Comparison of ENCODE assay signal across 1 cellular context in the genomic region with DNA sequence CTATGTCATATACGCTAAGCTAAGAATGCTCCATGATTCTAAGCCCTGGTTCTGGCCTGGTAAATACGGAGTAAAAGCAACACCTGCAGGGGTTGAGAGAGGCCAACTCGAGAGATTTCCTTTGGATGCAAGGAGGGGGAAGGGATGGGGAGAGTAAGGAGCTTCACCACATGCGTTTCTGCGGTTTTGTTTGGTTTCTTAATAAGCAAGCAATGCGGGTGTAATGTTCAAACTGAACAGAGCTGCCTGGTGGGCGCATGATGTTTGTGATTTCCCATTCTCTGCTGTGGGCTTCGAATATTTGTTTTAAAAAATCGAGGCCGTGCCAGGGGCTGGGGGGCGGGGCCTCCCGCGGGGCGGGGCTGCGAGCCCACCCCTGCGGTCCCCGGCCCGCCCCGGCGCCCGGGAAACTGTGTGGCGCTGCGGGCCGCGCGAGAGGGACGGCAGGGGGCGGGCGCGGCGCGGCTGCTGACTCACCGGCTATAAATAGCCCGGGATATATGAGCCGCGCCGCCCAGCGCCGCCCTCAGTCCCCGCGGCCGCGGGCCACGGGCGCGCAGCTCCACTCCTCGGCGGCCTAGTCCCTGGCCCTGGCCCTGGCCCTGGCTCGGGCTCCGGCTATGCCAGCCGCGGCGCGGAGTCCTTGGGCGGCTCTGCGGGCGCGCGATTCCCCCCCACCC.
TF ChIP-seq lines count a peak whose summit lies in the region.

No MANE protein-coding gene starts in this region.

TF ChIP-seq in GM12878, 131 proteins besides CTCF, POLR2A, EP300 and RAD21 (continued from another document):
- TF ChIP-seq RB1 (IDR thresholded peaks at IDR 0.05; ENCODE audit: borderline replicate concordance) (peak; percentile 59; the same call in 1 of the 2 replicates), GATAD2B (conservative IDR thresholded peaks at IDR 0.05; ENCODE audit: low read depth) (peak; percentile 75), POLR2AphosphoS2 (IDR thresholded peaks at IDR 0.05; ENCODE audit: low read depth, low read length) (peak; percentile 99), RFX5 (IDR thresholded peaks at IDR 0.05; ENCODE audit: low read depth, low read length) (no peak), SMARCA5 (IDR thresholded peaks at IDR 0.05) (peak; percentile 71), NFYA (IDR thresholded peaks at IDR 0.05; ENCODE audit: borderline replicate concordance, low read depth, low read length) (no peak), NFXL1 (IDR thresholded peaks at IDR 0.05; ENCODE audit: borderline replicate concordance) (0 out of 2 replicates have a peak, but pooled peaks have one; percentile 73), ZNF217 (IDR thresholded peaks at IDR 0.05) (no peak), ELK1 (IDR thresholded peaks at IDR 0.05; ENCODE audit: low read depth, low read length) (peak; percentile 45; the same call in 1 of the 2 replicates), SKIL (IDR thresholded peaks at IDR 0.05; ENCODE audit: low read depth, poor library complexity, severe bottlenecking) (no peak), ZNF384 (IDR thresholded peaks at IDR 0.05; ENCODE audit: borderline replicate concordance, low read depth, low read length) (no peak), IRF3 (IDR thresholded peaks at IDR 0.05) (no peak), HDAC2 (IDR thresholded peaks at IDR 0.05) (no peak), SREBF2 (IDR thresholded peaks at IDR 0.05; ENCODE audit: low read length) (no peak), ZNF687 (IDR thresholded peaks at IDR 0.05) (peak; percentile 99), MTA2 (IDR thresholded peaks at IDR 0.05; ENCODE audit: low read depth) (no peak)
- TF ChIP-seq, protein P1, sequence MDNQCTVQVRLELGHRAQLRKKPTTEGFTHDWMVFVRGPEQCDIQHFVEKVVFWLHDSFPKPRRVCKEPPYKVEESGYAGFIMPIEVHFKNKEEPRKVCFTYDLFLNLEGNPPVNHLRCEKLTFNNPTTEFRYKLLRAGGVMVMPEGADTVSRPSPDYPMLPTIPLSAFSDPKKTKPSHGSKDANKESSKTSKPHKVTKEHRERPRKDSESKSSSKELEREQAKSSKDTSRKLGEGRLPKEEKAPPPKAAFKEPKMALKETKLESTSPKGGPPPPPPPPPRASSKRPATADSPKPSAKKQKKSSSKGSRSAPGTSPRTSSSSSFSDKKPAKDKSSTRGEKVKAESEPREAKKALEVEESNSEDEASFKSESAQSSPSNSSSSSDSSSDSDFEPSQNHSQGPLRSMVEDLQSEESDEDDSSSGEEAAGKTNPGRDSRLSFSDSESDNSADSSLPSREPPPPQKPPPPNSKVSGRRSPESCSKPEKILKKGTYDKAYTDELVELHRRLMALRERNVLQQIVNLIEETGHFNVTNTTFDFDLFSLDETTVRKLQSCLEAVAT (IDR thresholded peaks at IDR 0.05) = no peak
- TF ChIP-seq, protein P2, sequence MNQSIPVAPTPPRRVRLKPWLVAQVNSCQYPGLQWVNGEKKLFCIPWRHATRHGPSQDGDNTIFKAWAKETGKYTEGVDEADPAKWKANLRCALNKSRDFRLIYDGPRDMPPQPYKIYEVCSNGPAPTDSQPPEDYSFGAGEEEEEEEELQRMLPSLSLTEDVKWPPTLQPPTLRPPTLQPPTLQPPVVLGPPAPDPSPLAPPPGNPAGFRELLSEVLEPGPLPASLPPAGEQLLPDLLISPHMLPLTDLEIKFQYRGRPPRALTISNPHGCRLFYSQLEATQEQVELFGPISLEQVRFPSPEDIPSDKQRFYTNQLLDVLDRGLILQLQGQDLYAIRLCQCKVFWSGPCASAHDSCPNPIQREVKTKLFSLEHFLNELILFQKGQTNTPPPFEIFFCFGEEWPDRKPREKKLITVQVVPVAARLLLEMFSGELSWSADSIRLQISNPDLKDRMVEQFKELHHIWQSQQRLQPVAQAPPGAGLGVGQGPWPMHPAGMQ (IDR thresholded peaks at IDR 0.05; ENCODE audit: borderline replicate concordance) = no peak
- TF ChIP-seq, protein P3, sequence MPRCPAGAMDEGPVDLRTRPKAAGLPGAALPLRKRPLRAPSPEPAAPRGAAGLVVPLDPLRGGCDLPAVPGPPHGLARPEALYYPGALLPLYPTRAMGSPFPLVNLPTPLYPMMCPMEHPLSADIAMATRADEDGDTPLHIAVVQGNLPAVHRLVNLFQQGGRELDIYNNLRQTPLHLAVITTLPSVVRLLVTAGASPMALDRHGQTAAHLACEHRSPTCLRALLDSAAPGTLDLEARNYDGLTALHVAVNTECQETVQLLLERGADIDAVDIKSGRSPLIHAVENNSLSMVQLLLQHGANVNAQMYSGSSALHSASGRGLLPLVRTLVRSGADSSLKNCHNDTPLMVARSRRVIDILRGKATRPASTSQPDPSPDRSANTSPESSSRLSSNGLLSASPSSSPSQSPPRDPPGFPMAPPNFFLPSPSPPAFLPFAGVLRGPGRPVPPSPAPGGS (IDR thresholded peaks at IDR 0.05; ENCODE audit: borderline replicate concordance, insufficient read depth, low read depth, low read length, poor library complexity, severe bottlenecking) = peak; percentile 66
